Comparison of ENCODE assay signal across 8 cellular contexts in the genomic region with DNA sequence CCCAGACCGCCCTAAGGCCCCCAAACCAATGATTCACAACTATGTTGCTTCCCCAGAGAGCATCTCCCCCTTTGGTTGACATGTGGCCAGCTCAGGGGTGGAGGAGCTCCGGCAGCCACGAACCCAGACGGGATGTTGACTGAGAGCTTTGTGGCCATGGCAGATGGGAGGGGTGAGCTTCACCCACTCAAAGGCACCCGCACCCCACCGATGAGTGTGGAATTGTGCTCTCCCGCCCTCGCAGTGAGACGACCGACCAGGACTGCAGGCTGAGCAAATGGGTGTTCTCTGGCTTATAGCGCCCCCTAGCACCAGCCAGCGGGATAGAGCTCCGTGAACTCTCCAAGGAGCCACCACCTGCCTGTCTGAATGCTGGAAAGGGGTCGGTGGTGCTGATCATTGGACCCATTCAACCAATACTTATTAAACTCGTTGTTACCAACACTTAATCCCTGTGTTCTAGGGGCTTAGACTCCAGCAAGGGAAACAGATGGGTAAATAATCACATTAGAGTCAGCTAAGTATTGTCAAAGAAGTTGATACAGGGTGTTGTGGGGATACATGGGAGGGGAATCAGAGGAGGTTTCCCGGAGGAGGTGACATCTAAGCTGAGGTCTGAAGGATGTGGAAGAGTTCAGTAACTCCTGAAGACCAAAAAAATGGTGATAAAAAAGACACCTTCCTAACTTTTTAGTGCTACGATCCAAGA. TPM values are rescaled to one million over a fixed set of nuclear protein-coding genes. Genes with fewer than 3 reads are reported as not detected.
DNase-seq lines count a peak whose midpoint lies in the region; ATAC-seq and TF ChIP-seq lines count a peak whose summit lies in the region.

No MANE protein-coding gene starts in this region.

- TF ChIP-seq CTCF in Calu3 (IDR thresholded peaks at IDR 0.05; ENCODE audit: unreplicated experiment) = peak; percentile 92
- peak; percentile 81 for TF ChIP-seq CTCF in LNCaP clone FGC (IDR thresholded peaks at IDR 0.05; ENCODE audit: control insufficient read depth, extremely low read depth, insufficient read depth)
- peak; percentile 84 for TF ChIP-seq CTCF in VCaP (conservative IDR thresholded peaks at IDR 0.05)

- no peak overlapping the region for H3K4me3 ChIP-seq in LNCaP clone FGC (ENCODE audit: low read depth, low read length)

- CTCF ChIA-PET in Calu3 (lab: Charles Lee) = interaction anchor here (0.5 to 2.1 kb wide), 24 partner anchors 9 to 273 kb away, joined by 3 to 72 read pairs (median 4); no protein-coding TSS in a partner anchor

- peaks cover 6% of the 10 kb centered on the region for H3K9me3 Mint-ChIP-seq in Calu3 (ENCODE audit: low read depth, unreplicated experiment)

- ATAC-seq in HG03095 (IDR thresholded peaks at IDR 0.05; ENCODE audit: unreplicated experiment) = no peak
- no peak for ATAC-seq in HG02623 (IDR thresholded peaks at IDR 0.05; ENCODE audit: unreplicated experiment)

- no peak overlapping the region for H3K27ac ChIP-seq in VCaP

- in situ Hi-C loops in T47D (cut with HindIII; ENCODE audit: low pct_unique_long_range_greater_than_20kb, low sequenced_read_pairs) = no loop called here

- no peaks in the 10 kb centered on the region for H3K4me1 Mint-ChIP-seq in Calu3 (ENCODE audit: low read depth, unreplicated experiment)

- no peak overlapping the region for H3K4me3 Mint-ChIP-seq in Calu3 (ENCODE audit: low read depth, unreplicated experiment)

- peaks cover 31% of the 10 kb centered on the region for H3K27me3 Mint-ChIP-seq in Calu3 (ENCODE audit: unreplicated experiment)

- no TSS peak for BruUV-seq in Calu3 (replicated peaks; lab: Mats Ljungman, UMichigan)

- DNase-seq in Calu3 (peak; percentile 71), LNCaP clone FGC (ENCODE audit: low read depth) (no peak), T47D (ENCODE audit: low read depth in 1 of 2, low spot score in 1 of 2) (peak; percentile 49 to 60), islet precursor cell (peak; percentile 83)
- peak; percentile 34 to 41 for DNase-seq in stimulated activated CD4-positive, alpha-beta T cell treated with anti-CD3 and anti-CD28 coated beads, Interleukin-1b, Interleukin-23, amount 100 ng/mL, for 4 hours (ENCODE audit: low read depth in 2 of 2)

- peaks cover 4% of the 10 kb centered on the region for H3K36me3 Mint-ChIP-seq in Calu3 (ENCODE audit: insufficient read depth, unreplicated experiment)

- H3K27ac Mint-ChIP-seq in Calu3 (ENCODE audit: unreplicated experiment) = no peak overlapping the region

- intact Hi-C loops in Calu3 (cut with micrococcal nuclease; ENCODE audit: unreplicated experiment) = loop anchor here (1.0 kb wide), 2 partner anchors 137 to 268 kb away; no protein-coding TSS in a partner anchor

RNA-seq across cellular contexts. Expression of gene TIMP3, which starts 4.5 kb away (rescaled TPM):
- 9.1 and 12.3 TPM in 2 replicates for total RNA-seq in Calu3 (2022)
